Comparison of ENCODE assay signal across 1 cellular context in genomic region chr14:35331605-35332516, GRCh38.
TF ChIP-seq lines count a peak whose summit lies in the region.

No MANE protein-coding gene starts in this region.

TF ChIP-seq in HepG2, 621 proteins besides CTCF, POLR2A, EP300 and RAD21 (continued from another document and continues in another):
- TF ChIP-seq ARID3A (IDR thresholded peaks at IDR 0.05; ENCODE audit: low read depth, low read length) (no peak), ZNF432 (CRISPR knock-in tag; IDR thresholded peaks at IDR 0.05; ENCODE audit: borderline replicate concordance) (no peak), RXRA (CRISPR knock-in tag; IDR thresholded peaks at IDR 0.05) (peak; percentile 46; the same call in 1 of the 2 replicates), SAFB2 (CRISPR knock-in tag; IDR thresholded peaks at IDR 0.05; ENCODE audit: borderline replicate concordance, low read depth) (peak; percentile 55; the same call in 1 of the 2 replicates), MED1 (CRISPR knock-in tag; IDR thresholded peaks at IDR 0.05) (peak; percentile 43), ZNF562 (CRISPR knock-in tag; IDR thresholded peaks at IDR 0.05; ENCODE audit: borderline replicate concordance) (no peak), HMGXB4 (CRISPR knock-in tag; IDR thresholded peaks at IDR 0.05; ENCODE audit: borderline replicate concordance in 1 of 2, low read depth in 1 of 2) (no peak; a peak in 3 of 4 replicates), ZNF737 (CRISPR knock-in tag; IDR thresholded peaks at IDR 0.05; ENCODE audit: borderline replicate concordance) (no peak), FOXK1 (CRISPR knock-in tag; IDR thresholded peaks at IDR 0.05; ENCODE audit: borderline replicate concordance, low read depth) (no peak), ZMYM3 (CRISPR knock-in tag; IDR thresholded peaks at IDR 0.05) (no peak; the same call in 1 of the 2 replicates), ZNF614 (CRISPR knock-in tag; IDR thresholded peaks at IDR 0.05; ENCODE audit: borderline replicate concordance) (0 out of 2 replicates have a peak, but pooled peaks have one; percentile 77), FOXA1 (IDR thresholded peaks at IDR 0.05) (no peak), FOXA1 (CRISPR knock-in tag; IDR thresholded peaks at IDR 0.05) (no peak), PATZ1 (CRISPR knock-in tag; IDR thresholded peaks at IDR 0.05) (no peak), ZNF543 (CRISPR knock-in tag; IDR thresholded peaks at IDR 0.05) (no peak), JDP2 (CRISPR knock-in tag; IDR thresholded peaks at IDR 0.05; ENCODE audit: borderline replicate concordance) (no peak), ZNF782 (CRISPR knock-in tag; IDR thresholded peaks at IDR 0.05; ENCODE audit: borderline replicate concordance) (no peak), ZBTB2 (CRISPR knock-in tag; IDR thresholded peaks at IDR 0.05; ENCODE audit: low read depth) (no peak), SP140L (CRISPR knock-in tag; IDR thresholded peaks at IDR 0.05; ENCODE audit: borderline replicate concordance) (no peak), HES4 (CRISPR knock-in tag; IDR thresholded peaks at IDR 0.05; ENCODE audit: borderline replicate concordance) (no peak), ARID2 (CRISPR knock-in tag; IDR thresholded peaks at IDR 0.05; ENCODE audit: borderline replicate concordance) (peak; percentile 87; the same call in 1 of the 2 replicates), KMT2A (CRISPR knock-in tag; IDR thresholded peaks at IDR 0.05) (peak; percentile 52), ZBTB37 (CRISPR knock-in tag; IDR thresholded peaks at IDR 0.05) (no peak), ATF3 (CRISPR knock-in tag; IDR thresholded peaks at IDR 0.05) (peak; percentile 94), ZSCAN20 (CRISPR knock-in tag; IDR thresholded peaks at IDR 0.05; ENCODE audit: borderline replicate concordance) (no peak), ZFP41 (CRISPR knock-in tag; IDR thresholded peaks at IDR 0.05; ENCODE audit: borderline replicate concordance) (no peak), ZNF235 (CRISPR knock-in tag; IDR thresholded peaks at IDR 0.05; ENCODE audit: borderline replicate concordance) (peak; percentile 4; the same call in 1 of the 2 replicates), CEBPB (IDR thresholded peaks at IDR 0.05; ENCODE audit: borderline replicate concordance, low read depth, low read length) (no peak), ZNF382 (CRISPR knock-in tag; IDR thresholded peaks at IDR 0.05; ENCODE audit: borderline replicate concordance) (no peak), MBD4 (IDR thresholded peaks at IDR 0.05; ENCODE audit: borderline replicate concordance, low read length) (no peak), MLXIP (CRISPR knock-in tag; IDR thresholded peaks at IDR 0.05; ENCODE audit: borderline replicate concordance) (no peak), HNF4A (CRISPR knock-in tag; IDR thresholded peaks at IDR 0.05) (no peak; the same call in 1 of the 2 replicates), TFE3 (CRISPR knock-in tag; IDR thresholded peaks at IDR 0.05) (no peak), ZNF75D (CRISPR knock-in tag; IDR thresholded peaks at IDR 0.05; ENCODE audit: borderline replicate concordance) (no peak), ZNF850 (CRISPR knock-in tag; conservative IDR thresholded peaks at IDR 0.05) (no peak), SNAPC5 (CRISPR knock-in tag; IDR thresholded peaks at IDR 0.05; ENCODE audit: borderline replicate concordance) (no peak), MTF1 (CRISPR knock-in tag; IDR thresholded peaks at IDR 0.05) (no peak), TAF1 (CRISPR knock-in tag; IDR thresholded peaks at IDR 0.05) (no peak; the same call in 1 of the 2 replicates), ZEB1 (IDR thresholded peaks at IDR 0.05; ENCODE audit: insufficient replicate concordance, low read depth) (no peak), PHF8 (CRISPR knock-in tag; IDR thresholded peaks at IDR 0.05) (peak; percentile 54), ZNF678 (CRISPR knock-in tag; IDR thresholded peaks at IDR 0.05) (no peak), CC2D1A (CRISPR knock-in tag; IDR thresholded peaks at IDR 0.05) (peak; percentile 83; the same call in 1 of the 2 replicates), JUN (CRISPR knock-in tag; IDR thresholded peaks at IDR 0.05) (0 out of 2 replicates have a peak, but pooled peaks have one; percentile 56), PLRG1 (conservative IDR thresholded peaks at IDR 0.05) (no peak), ZNF362 (CRISPR knock-in tag; IDR thresholded peaks at IDR 0.05; ENCODE audit: borderline replicate concordance) (no peak), ETV6 (CRISPR knock-in tag; conservative IDR thresholded peaks at IDR 0.05) (peak; percentile 88; the same call in 1 of the 2 replicates), ZNF280B (CRISPR knock-in tag; IDR thresholded peaks at IDR 0.05; ENCODE audit: borderline replicate concordance) (no peak), PHF5A (CRISPR knock-in tag; IDR thresholded peaks at IDR 0.05; ENCODE audit: low read depth, unreplicated experiment) (peak; percentile 17), SPEN (CRISPR knock-in tag; IDR thresholded peaks at IDR 0.05; ENCODE audit: low read depth) (peak; percentile 43), ARNT (IDR thresholded peaks at IDR 0.05) (no peak), HDAC6 (IDR thresholded peaks at IDR 0.05; ENCODE audit: low read depth, low read length) (no peak)
